1 cellular context compared by ENCODE assay signal in genomic region chr3:14570089-14570488, GRCh38.
TF ChIP-seq lines count a peak whose summit lies in the region.

No MANE protein-coding gene starts in this region.

TF ChIP-seq in SK-N-SH treated with all-trans-retinoic acid at 6 μM for 48 hours, 23 proteins besides CTCF, POLR2A, EP300 and RAD21 (continued from another document):
- TF ChIP-seq PATZ1 (CRISPR knock-in tag; IDR thresholded peaks at IDR 0.05; ENCODE audit: borderline replicate concordance): no peak
- no peak for TF ChIP-seq TCF4 (CRISPR knock-in tag; IDR thresholded peaks at IDR 0.05; ENCODE audit: borderline replicate concordance)
- TF ChIP-seq ZNF70 (CRISPR knock-in tag; IDR thresholded peaks at IDR 0.05): no peak
